ENCODE assay signal across 21 cellular contexts in the genomic region with DNA sequence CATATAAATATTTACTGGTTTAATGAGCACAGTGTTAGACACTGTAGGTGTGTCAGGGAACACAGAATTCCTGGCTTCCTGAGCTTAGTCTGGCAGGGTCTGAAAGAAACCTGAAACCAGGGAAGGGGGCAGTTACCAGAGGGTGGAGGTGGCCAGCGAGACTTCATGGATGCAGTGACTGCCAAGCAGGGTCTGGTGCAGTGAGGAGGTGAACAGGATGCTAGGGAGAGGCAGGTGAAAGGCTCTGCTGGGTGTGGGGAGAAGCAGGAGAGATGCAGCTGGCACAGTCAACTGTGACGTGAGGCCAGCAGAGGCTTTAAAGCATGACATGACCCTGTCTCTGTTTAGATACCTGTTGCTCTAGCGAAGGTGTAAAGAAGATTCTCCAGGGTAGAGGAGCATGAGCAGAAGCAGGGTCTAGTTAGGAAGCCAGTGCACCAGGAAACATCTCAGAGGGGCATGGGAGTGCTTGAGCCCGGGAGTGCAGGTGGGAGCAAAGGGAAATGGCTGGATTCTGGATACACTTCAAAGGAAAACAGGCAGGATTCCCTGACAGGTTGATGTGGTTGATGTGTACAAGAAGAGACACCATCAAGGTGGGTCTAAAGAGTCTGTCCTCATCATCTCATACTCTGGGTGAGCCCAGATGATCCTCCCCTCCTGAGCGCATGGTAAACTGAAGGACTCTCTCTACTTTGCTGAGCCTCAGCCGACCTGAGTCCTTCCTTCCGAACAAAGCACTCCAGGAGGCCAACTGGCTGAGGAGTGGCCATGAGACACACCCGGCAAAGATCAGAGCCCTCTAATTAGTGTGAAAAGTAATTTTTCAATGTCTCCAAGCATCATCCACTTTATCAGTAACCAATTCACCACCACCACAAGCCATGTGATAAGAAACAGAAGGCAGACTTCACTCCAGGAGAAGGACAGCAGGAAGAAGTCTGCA.
A peak's percentile ranks its signal among the peaks of the same experiment; 100 is the strongest.
DNase-seq lines count a peak whose midpoint lies in the region; ATAC-seq, FAIRE-seq and TF ChIP-seq lines count a peak whose summit lies in the region.
"Had no signal": no experiment of that assay in that cellular context is flagged by ENCODE, and none has a peak within 500 bp of the region (broad histone marks: within the 10 kb centered on the region; RNA-seq: fewer than 3 reads in every experiment).

No MANE protein-coding gene starts in this region.

- H3K27me3 ChIP-seq in left ventricle myocardium inferior (ENCODE audit: low read depth) (no peaks in the 10 kb centered on the region), bronchial epithelial cell (ENCODE audit: control insufficient read depth, insufficient read depth, low read length) (no peaks in the 10 kb centered on the region), tibial nerve (no peaks in the 10 kb centered on the region)
- H3K27me3 ChIP-seq: SJSA1 had no signal

- intact Hi-C loops in left ventricle myocardium inferior (cut with micrococcal nuclease) (no loop called here), left cardiac atrium (cut with DNase I) (loop anchor here in 1 of 2 donors (10.0 kb wide), 2 partner anchors 55 to 335 kb away; no protein-coding TSS in a partner anchor)

- DNase-seq in left ventricle myocardium inferior: no peak
- no peak for DNase-seq in left cardiac atrium
- DNase-seq in NCI-H510A (lab: John Stamatoyannopoulos, UW): peak; percentile 49
- DNase-seq in bronchial epithelial cell (ENCODE audit: low read depth): no peak
- DNase-seq in substantia nigra (lab: John Stamatoyannopoulos, UW): no peak
- DNase-seq in tibial nerve (ENCODE audit: low spot score in 2 of 2): no peak
- no peak for DNase-seq in D721Med (ENCODE audit: insufficient read length, low spot score)
- DNase-seq in MV-4-11 (lab: John Stamatoyannopoulos, UW): no peak
- DNase-seq: Calu3, DMS79 treated with DMSO at 0.1 percent for 48 hours, NCI-H1092 treated with DMSO at 0.1 percent for 48 hours, NCI-H2081, NCI-H345, NCI-H748 treated with DMSO at 0.1 percent for 48 hours, SW 1271 had no signal

- H3K4me3 ChIP-seq in left ventricle myocardium inferior (no peak overlapping the region), bronchial epithelial cell (ENCODE audit: low read depth, low read length) (no peak overlapping the region), tibial nerve (no peak overlapping the region)
- H3K4me3 ChIP-seq: A549, K562, SJSA1 had no signal

- no peak for TF ChIP-seq EP300 in tibial nerve (IDR thresholded peaks at IDR 0.05)

- H3K4me1 ChIP-seq in left ventricle myocardium inferior: peaks cover 38% of the 10 kb centered on the region
- peaks cover 0 to 12% (median 0%) of the 10 kb centered on the region in 4 donors for H3K4me1 ChIP-seq in tibial nerve
- H3K4me1 ChIP-seq: A549, SJSA1 had no signal

- peaks cover 7% of the 10 kb centered on the region for H3K9me3 ChIP-seq in left ventricle myocardium inferior (replicated peaks)
- H3K9me3 ChIP-seq in tibial nerve: no peaks in the 10 kb centered on the region
- H3K9me3 ChIP-seq: A549, SJSA1 had no signal

- H3K27ac ChIP-seq in left ventricle myocardium inferior (replicated peaks): peak overlapping the region; percentile 0
- H3K27ac ChIP-seq in substantia nigra (ENCODE audit: low read depth, low read length, poor library complexity, severe bottlenecking): peak overlapping the region; percentile 32
- H3K27ac ChIP-seq in tibial nerve: no peak overlapping the region
- H3K27ac ChIP-seq: A549, SJSA1 had no signal

- TF ChIP-seq CTCF in left ventricle myocardium inferior (IDR thresholded peaks at IDR 0.05; ENCODE audit: borderline replicate concordance) (no peak), bronchial epithelial cell (IDR thresholded peaks at IDR 0.05; ENCODE audit: insufficient read depth, low read length, severe bottlenecking) (no peak), tibial nerve (IDR thresholded peaks at IDR 0.05) (no peak), D721Med (IDR thresholded peaks at IDR 0.05; ENCODE audit: insufficient read depth, missing control alignments) (no peak)

- no peak for ATAC-seq in left cardiac atrium
- ATAC-seq: A549, K562 had no signal

- 86 to 91% methylated on average over 8 of the region's 8 CpGs for WGBS in tibial nerve, 2 donors

- H3K36me3 ChIP-seq in left ventricle myocardium inferior (no peaks in the 10 kb centered on the region), bronchial epithelial cell (ENCODE audit: control insufficient read depth, insufficient read depth, low read length) (no peaks in the 10 kb centered on the region), tibial nerve (no peaks in the 10 kb centered on the region)
- H3K36me3 ChIP-seq: SJSA1 had no signal

- TF ChIP-seq POLR2A in tibial nerve (IDR thresholded peaks at IDR 0.05): no peak

- FAIRE-seq in bronchial epithelial cell (lab: Jason Lieb, UNC): peak; percentile 66
- FAIRE-seq in D721Med (lab: Jason Lieb, UNC): no peak
- FAIRE-seq: A549, G401.6, GM12891, HTR-8/SVneo, K562 had no signal

Comparison
In these comparisons a context has a peak if more than half of its experiments do, and no peak if none do; other contexts are left out.
1. H3K27ac ChIP-seq: peak in left ventricle myocardium inferior (single experiment) and substantia nigra (single experiment); none in tibial nerve (0 of 4).